In the genomic region with DNA sequence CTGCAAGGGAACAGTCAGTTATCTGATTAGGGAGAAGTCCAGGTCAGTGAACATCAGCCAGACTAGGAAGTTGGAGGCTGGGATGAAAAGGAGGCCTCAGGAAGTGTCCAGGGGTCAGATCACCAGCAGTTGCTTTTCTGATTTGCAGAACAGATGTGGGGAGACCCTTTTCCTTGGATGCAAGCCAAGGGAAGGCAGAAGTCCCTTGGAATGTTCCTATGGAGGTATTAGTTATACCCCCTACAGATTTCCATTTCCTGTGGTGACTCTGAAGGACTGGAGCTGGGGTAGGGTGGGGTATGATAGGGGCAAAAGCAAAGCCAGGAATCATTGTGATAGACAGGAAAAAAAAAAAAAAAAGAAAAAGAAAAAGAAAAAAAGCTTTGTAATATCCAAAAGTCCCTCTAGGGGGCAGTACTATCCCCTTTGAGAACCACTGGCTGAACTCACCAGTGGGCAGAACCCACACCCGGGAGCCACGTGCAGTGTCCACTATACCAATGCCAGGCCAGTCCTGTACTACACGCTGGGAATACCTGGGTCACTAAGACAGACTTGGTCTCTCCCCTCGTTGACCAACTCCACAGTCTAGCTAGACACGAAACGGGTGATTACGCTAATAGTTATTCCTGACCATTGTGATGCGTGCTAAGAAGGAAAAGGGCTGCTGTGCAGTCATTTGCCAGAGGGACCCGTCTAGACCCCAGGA, we compare ENCODE assay signal across 10 cellular contexts. TPM values are rescaled to one million over a fixed set of nuclear protein-coding genes. Genes with fewer than 3 reads are reported as not detected.
DNase-seq lines count a peak whose midpoint lies in the region; ATAC-seq, FAIRE-seq and TF ChIP-seq lines count a peak whose summit lies in the region.
"Had no signal": no experiment of that assay in that cellular context is flagged by ENCODE, and none has a peak within 500 bp of the region (broad histone marks: within the 10 kb centered on the region; RNA-seq: fewer than 3 reads in every experiment).

No MANE protein-coding gene starts in this region.

- CTCF ChIA-PET in A549 (lab: Yijun Ruan, JAX), result interaction anchor here (0.6 to 14.8 kb wide), 32 partner anchors 9 to 1032 kb away, joined by 3 to 311 read pairs (median 4); no protein-coding TSS in a partner anchor

- H3K27me3 ChIP-seq in testis, result no peaks in the 10 kb centered on the region

- POLR2A ChIA-PET in A549 (lab: Yijun Ruan, JAX), result interaction anchor here (0.6 kb wide), 1 partner anchor 50 kb away, joined by 3 read pairs; no protein-coding TSS in a partner anchor

- ATAC-seq in A549, result peak; percentile 44 to 67; a peak in 5 of 6 replicates

- peak; percentile 62 to 65 for TF ChIP-seq RAD21 in A549 (conservative IDR thresholded peaks at IDR 0.05 in 1 of 2, IDR thresholded peaks at IDR 0.05 in 1 of 2)

- DNase-seq in A549 (ENCODE audit: low read depth in 1 of 2, low spot score in 1 of 2) (peak; percentile 42 to 60), HCEC 1CT (peak; percentile 34), amniotic epithelial cell (ENCODE audit: low read depth) (peak; percentile 29), iPS-NIHi7 (ENCODE audit: extremely low spot score) (peak; percentile 53), NCI-H1417 treated with DMSO at 0.1 percent for 48 hours (lab: John Stamatoyannopoulos, UW) (no peak), OCI-M2 (lab: John Stamatoyannopoulos, UW; ENCODE audit: unreplicated experiment) (no peak), NCI-H446 treated with DMSO at 0.1 percent for 48 hours (lab: John Stamatoyannopoulos, UW) (no peak), testis (no peak)
- DNase-seq: activated T-cell treated with anti-CD3 and anti-CD28 coated beads, Interleukin-2, amount 50 U/mL, for 1 hour had no signal

- TF ChIP-seq EP300 in A549 (IDR thresholded peaks at IDR 0.05), result no peak

- H3K27ac ChIP-seq in A549 (no peak overlapping the region), testis (no peak overlapping the region)

- 51% methylated on average over 9 of the region's 9 CpGs for WGBS in A549 (ENCODE audit: missing lambda C conversion rate)
- WGBS in testis, 2 donors, result 76 to 77% methylated on average over 9 of the region's 9 CpGs

- H3K4me2 ChIP-seq in A549, result no peak overlapping the region

- TF ChIP-seq CTCF in A549 (IDR thresholded peaks at IDR 0.05) (peak; percentile 88), testis (IDR thresholded peaks at IDR 0.05) (peak in 1 of 3 experiments; percentile 24)

- TF ChIP-seq POLR2A in A549 (IDR thresholded peaks at IDR 0.05; ENCODE audit: low read length), result no peak
- no peak for TF ChIP-seq POLR2A in testis (IDR thresholded peaks at IDR 0.05)

- H3K36me3 ChIP-seq in testis (ENCODE audit: low read depth, missing control alignments), result no peaks in the 10 kb centered on the region

- H3K9me3 ChIP-seq in A549 (no peaks in the 10 kb centered on the region), testis (no peaks in the 10 kb centered on the region)

- FAIRE-seq in A549 (lab: Jason Lieb, UNC), result no peak
- FAIRE-seq: islet of Langerhans had no signal

- intact Hi-C loops in testis (cut with DNase I; ENCODE audit: low total_unique reads), result no loop called here

- peaks cover 13% of the 10 kb centered on the region for H3K4me1 ChIP-seq in A549
- no peaks in the 10 kb centered on the region for H3K4me1 ChIP-seq in testis

- H3K4me3 ChIP-seq in A549 (no peak overlapping the region), testis (no peak overlapping the region)

TF ChIP-seq in A549, 52 proteins besides CTCF, POLR2A, EP300 and RAD21:
- TF ChIP-seq MYC (IDR thresholded peaks at IDR 0.05; ENCODE audit: borderline replicate concordance, low read length) (peak; percentile 34; the same call in 1 of the 2 replicates), ZNF302 (CRISPR knock-in tag; IDR thresholded peaks at IDR 0.05) (no peak), CHD4 (IDR thresholded peaks at IDR 0.05; ENCODE audit: borderline replicate concordance) (no peak), SMC3 (IDR thresholded peaks at IDR 0.05) (peak; percentile 38; the same call in 1 of the 3 replicates), RCOR1 (IDR thresholded peaks at IDR 0.05; ENCODE audit: low read depth, low read length) (no peak), CBX2 (IDR thresholded peaks at IDR 0.05; ENCODE audit: borderline replicate concordance, low read depth) (no peak), ZSCAN20 (CRISPR knock-in tag; IDR thresholded peaks at IDR 0.05) (no peak), KDM1A (IDR thresholded peaks at IDR 0.05; ENCODE audit: low read depth) (no peak)
- TF ChIP-seq, protein P1, sequence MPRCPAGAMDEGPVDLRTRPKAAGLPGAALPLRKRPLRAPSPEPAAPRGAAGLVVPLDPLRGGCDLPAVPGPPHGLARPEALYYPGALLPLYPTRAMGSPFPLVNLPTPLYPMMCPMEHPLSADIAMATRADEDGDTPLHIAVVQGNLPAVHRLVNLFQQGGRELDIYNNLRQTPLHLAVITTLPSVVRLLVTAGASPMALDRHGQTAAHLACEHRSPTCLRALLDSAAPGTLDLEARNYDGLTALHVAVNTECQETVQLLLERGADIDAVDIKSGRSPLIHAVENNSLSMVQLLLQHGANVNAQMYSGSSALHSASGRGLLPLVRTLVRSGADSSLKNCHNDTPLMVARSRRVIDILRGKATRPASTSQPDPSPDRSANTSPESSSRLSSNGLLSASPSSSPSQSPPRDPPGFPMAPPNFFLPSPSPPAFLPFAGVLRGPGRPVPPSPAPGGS (IDR thresholded peaks at IDR 0.05), result no peak
- TF ChIP-seq, protein P2, sequence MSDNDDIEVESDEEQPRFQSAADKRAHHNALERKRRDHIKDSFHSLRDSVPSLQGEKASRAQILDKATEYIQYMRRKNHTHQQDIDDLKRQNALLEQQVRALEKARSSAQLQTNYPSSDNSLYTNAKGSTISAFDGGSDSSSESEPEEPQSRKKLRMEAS (IDR thresholded peaks at IDR 0.05), result 0 out of 2 replicates have a peak, but pooled peaks have one; percentile 27

RNA-seq across cellular contexts. Expression of a gene that starts 7.4 kb away (rescaled TPM):
- polyA plus RNA-seq in A549 (2011; rRNA removed) (0.36 and 0.38 TPM in 2 replicates), A549 (2017; fragmentation: RNase III; extraction: RNeasy Plus Mini Kit Qiagen cat#74134 plus additional on column Dnase treatment) (0.68 to 1.0 TPM (median 0.98 TPM) in 3 replicates), testis (ENCODE audit: insufficient read depth, low read depth, low replicate concordance) (10.9 TPM)
- 0.20 and 0.25 TPM in 2 replicates for polyA plus RNA-seq in A549 (2012; cell fraction: cytosol; rRNA removed)
- polyA plus RNA-seq in A549 (2012; cell fraction: nucleus; rRNA removed), result 0.76 and 1.2 TPM in 2 replicates
- polyA minus RNA-seq in A549 (2011; rRNA and poly(A)+ RNA removed), result 1.2 and 2.6 TPM in 2 replicates
- 1 to 10 TPM; 6.8 to 8.9 TPM for total RNA-seq in testis

Comparison
In these comparisons a context has a peak if more than half of its experiments do, and no peak if none do; other contexts are left out.
1. DNase-seq: peak in A549 (2 of 2), HCEC 1CT (single experiment), amniotic epithelial cell (single experiment) and iPS-NIHi7 (single experiment); none in NCI-H1417 treated with DMSO at 0.1 percent for 48 hours (single experiment), OCI-M2 (single experiment), NCI-H446 treated with DMSO at 0.1 percent for 48 hours (single experiment) and testis (single experiment).